ENCODE assay signal across 32 cellular contexts in genomic region chr2:234804704-234805103, GRCh38.
"Had no signal": no experiment of that assay in that cellular context is flagged by ENCODE, and none has a peak within 500 bp of the region (broad histone marks: within the 10 kb centered on the region; RNA-seq: fewer than 3 reads in every experiment).

No MANE protein-coding gene starts in this region.

- H3K36me3 Mint-ChIP-seq: activated naive CD8-positive, alpha-beta T cell had no signal

- DNase-seq: activated B cell treated with CpG ODN at 0.5 μM for 24 hours; activated CD4-positive, alpha-beta T cell treated with anti-CD3 and anti-CD28 coated beads for 48 hours; activated CD4-positive, alpha-beta T cell treated with anti-CD3 and anti-CD28 coated beads, Interleukin-2, amount 50 U/mL, for 1 hour; activated CD4-positive, alpha-beta T cell treated with anti-CD3 and anti-CD28 coated beads, Interleukin-2, amount 50 U/mL, for 48 hours; activated CD8-positive, alpha-beta memory T cell treated with anti-CD3 and anti-CD28 coated beads for 24 hours; activated CD8-positive, alpha-beta T cell treated with anti-CD3 and anti-CD28 coated beads for 36 hours; activated effector memory CD4-positive, alpha-beta T cell treated with Interleukin-2 at 50 U/mL for 16 hours; activated gamma-delta T cell treated with Interleukin-2 at 50 U/mL for 16 hours; activated naive CD4-positive, alpha-beta T cell treated with anti-CD3 and anti-CD28 coated beads, Interleukin-2, amount 50 U/mL, for 16 hours; activated naive CD4-positive, alpha-beta T cell treated with Interleukin-2 at 50 U/mL for 16 hours; activated T-cell treated with anti-CD3 and anti-CD28 coated beads, Interleukin-2, amount 50 U/mL, for 4 hours; amniotic stem cell; anterior cingulate cortex; brain microvascular endothelial cell; central memory CD4-positive, alpha-beta T cell; dorsolateral prefrontal cortex; effector memory CD4-positive, alpha-beta T cell; endodermal cell; head of caudate nucleus; T-helper 1 cell; T-helper 17 cell; T1000; WERI-Rb-1 had no signal

- H3K27me3 Mint-ChIP-seq: dendritic cell treated with granulocyte-macrophage colony-stimulating factor and Interleukin-4, amounts not matched to agents 40 ng/mL and 50 ng/mL, for 4 days had no signal

- H3K4me1 Mint-ChIP-seq: activated B cell treated with CpG ODN at 0.5 μM for 24 hours; activated T-helper 17 cell treated with anti-CD3 and anti-CD28 coated beads, Interleukin-2, amount 50 U/mL, for 72 hours; T-helper 17 cell had no signal

- H3K27ac Mint-ChIP-seq: activated B cell treated with CpG ODN at 0.5 μM for 24 hours; activated CD8-positive, alpha-beta T cell treated with anti-CD3 and anti-CD28 coated beads for 36 hours; activated naive CD8-positive, alpha-beta T cell; activated T-helper 17 cell treated with anti-CD3 and anti-CD28 coated beads, Interleukin-2, amount 50 U/mL, for 72 hours; dendritic cell treated with granulocyte-macrophage colony-stimulating factor and Interleukin-4, amounts not matched to agents 40 ng/mL and 50 ng/mL, for 4 days; endodermal cell; T-helper 17 cell; T-helper 2 cell treated with Interferon-gamma antibody and Interleukin-4, amounts not matched to agents 5 μg/mL and 100 μg/mL, for 36 hours had no signal

- H3K9me3 Mint-ChIP-seq: activated T-cell treated with anti-CD3 and anti-CD28 coated beads, Interleukin-2, amount 50 U/mL, for 4 hours; activated T-helper 17 cell treated with anti-CD3 and anti-CD28 coated beads, Interleukin-2, amount 50 U/mL, for 72 hours; dendritic cell treated with granulocyte-macrophage colony-stimulating factor and Interleukin-4, amounts not matched to agents 40 ng/mL and 50 ng/mL, for 4 days; T-helper 2 cell treated with Interferon-gamma antibody and Interleukin-4, amounts not matched to agents 5 μg/mL and 100 μg/mL, for 36 hours had no signal

- H3K4me3 Mint-ChIP-seq: activated B cell treated with CpG ODN at 0.5 μM for 24 hours; activated CD8-positive, alpha-beta T cell treated with anti-CD3 and anti-CD28 coated beads for 36 hours; activated naive CD8-positive, alpha-beta T cell; activated T-cell treated with anti-CD3 and anti-CD28 coated beads, Interleukin-2, amount 50 U/mL, for 4 hours; activated T-helper 17 cell treated with anti-CD3 and anti-CD28 coated beads, Interleukin-2, amount 50 U/mL, for 72 hours; dendritic cell treated with granulocyte-macrophage colony-stimulating factor and Interleukin-4, amounts not matched to agents 40 ng/mL and 50 ng/mL, for 4 days; endodermal cell; T-helper 17 cell; T-helper 2 cell treated with Interferon-gamma antibody and Interleukin-4, amounts not matched to agents 5 μg/mL and 100 μg/mL, for 36 hours had no signal

- FAIRE-seq: astrocyte, frontal cortex had no signal

- H3K27me3 ChIP-seq: brain microvascular endothelial cell had no signal

- H3K4me3 ChIP-seq: coronary artery, dorsolateral prefrontal cortex had no signal

- H3K36me3 ChIP-seq: brain microvascular endothelial cell, WERI-Rb-1 had no signal

- ATAC-seq: activated CD4-positive, CD25-positive, alpha-beta regulatory T cell treated with anti-CD3 and anti-CD28 coated beads, Interleukin-2, amount 50 U/mL, for 24 hours; activated CD8-positive, alpha-beta T cell treated with anti-CD3 and anti-CD28 coated beads for 36 hours; activated T-cell treated with anti-CD3 and anti-CD28 coated beads, Interleukin-2, amount 50 U/mL, for 4 hours; activated T-helper 17 cell treated with anti-CD3 and anti-CD28 coated beads, Interleukin-2, amount 50 U/mL, for 72 hours; esophagus mucosa; T-helper 17 cell had no signal
